Comparison of ENCODE assay signal across 8 cellular contexts in the genomic region with DNA sequence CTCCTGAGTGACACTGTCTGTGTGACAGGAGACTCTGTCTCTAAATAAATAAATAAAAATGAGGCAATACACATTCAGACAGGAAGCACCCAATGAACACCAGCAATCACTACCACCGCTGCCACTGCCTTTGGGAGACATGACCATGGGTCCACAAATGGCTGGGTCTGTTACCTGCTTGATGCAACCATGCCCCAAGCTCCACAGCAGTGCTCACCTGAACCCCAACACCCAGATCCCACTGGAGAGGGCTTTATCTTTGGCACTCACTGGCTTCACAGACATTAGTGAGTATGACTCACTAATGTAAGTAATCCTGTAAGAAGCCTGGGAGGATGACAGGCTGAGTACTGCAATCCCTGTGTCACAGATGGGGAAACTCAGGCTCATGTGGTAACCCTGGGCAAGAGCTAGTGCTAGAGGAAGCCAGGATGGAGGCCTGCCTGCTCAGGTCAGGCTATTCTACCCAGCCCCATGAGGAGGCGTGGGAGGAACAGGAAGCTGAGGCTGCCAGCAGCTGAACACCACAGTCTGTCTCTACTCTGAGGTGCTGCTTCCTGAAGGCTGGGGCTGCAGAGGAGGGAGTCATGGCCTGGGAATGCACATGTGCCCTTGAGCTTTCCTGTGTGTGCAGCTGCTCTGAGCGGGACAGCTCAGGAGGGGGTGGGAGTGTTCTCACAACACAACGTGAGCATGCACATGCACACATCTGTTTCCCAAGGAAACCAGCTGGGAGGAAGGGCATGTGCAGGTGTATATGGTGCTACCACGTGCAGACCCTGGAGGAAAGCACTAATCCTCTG. TPM values are rescaled to one million over a fixed set of nuclear protein-coding genes. Genes with fewer than 3 reads are reported as not detected.
DNase-seq lines count a peak whose midpoint lies in the region.

No MANE protein-coding gene starts in this region.

- peak overlapping the region; percentile 85 for H3K27ac ChIP-seq in mesodermal cell (ENCODE audit: low read depth, low read length, severe bottlenecking)

- DNase-seq in GF-D8 (lab: John Stamatoyannopoulos, UW) (peak; percentile 99), HCEC 1CT (peak; percentile 100), NCI-H2196 (lab: John Stamatoyannopoulos, UW; ENCODE audit: unreplicated experiment) (peak; percentile 79), dermis microvascular lymphatic vessel endothelial cell (ENCODE audit: low read depth in 2 of 2) (peak; percentile 91 to 99), COR-L47 (lab: John Stamatoyannopoulos, UW) (no peak)
- DNase-seq in activated CD4-positive, alpha-beta T cell treated with anti-CD3 and anti-CD28 coated beads, Interleukin-2, amount 50 U/mL, for 48 hours: peak; percentile 69 to 78
- peak; percentile 34 to 37 for DNase-seq in stimulated activated CD8-positive, alpha-beta memory T cell treated with anti-CD3 and anti-CD28 coated beads, Interleukin-2, amount 100 ng/mL, for 1 hour (ENCODE audit: low read depth in 2 of 2)

- no peak overlapping the region for H3K4me3 ChIP-seq in mesodermal cell (ENCODE audit: extremely low read depth, insufficient read depth, low read length, poor library complexity, severe bottlenecking)

- 80 to 100% methylated on average over 1 to 2 of the region's 5 CpGs for WGBS in mesodermal cell (ENCODE audit: insufficient coverage in 2 of 2), 2 experiments

- H3K4me1 ChIP-seq in mesodermal cell (ENCODE audit: control insufficient read depth, insufficient read depth, low read length, poor library complexity, severe bottlenecking): peaks cover 22% of the 10 kb centered on the region

- H3K36me3 ChIP-seq in mesodermal cell (ENCODE audit: control insufficient read depth, insufficient read depth, low read length): peaks cover 28% of the 10 kb centered on the region

- no peaks in the 10 kb centered on the region for H3K9me3 ChIP-seq in mesodermal cell (ENCODE audit: control insufficient read depth, low read length)

RNA-seq across cellular contexts. Expression of a gene that starts 43.0 kb away (rescaled TPM):
- 3.9 and 6.8 TPM in 2 replicates for total RNA-seq in dermis microvascular lymphatic vessel endothelial cell
- polyA plus RNA-seq in mesodermal cell (2013, experiment 1 of 2): 24.1 TPM
- polyA plus RNA-seq in mesodermal cell (2013, experiment 2 of 2): 20.2 TPM
